ENCODE assay signal across 1 cellular context in the genomic region with DNA sequence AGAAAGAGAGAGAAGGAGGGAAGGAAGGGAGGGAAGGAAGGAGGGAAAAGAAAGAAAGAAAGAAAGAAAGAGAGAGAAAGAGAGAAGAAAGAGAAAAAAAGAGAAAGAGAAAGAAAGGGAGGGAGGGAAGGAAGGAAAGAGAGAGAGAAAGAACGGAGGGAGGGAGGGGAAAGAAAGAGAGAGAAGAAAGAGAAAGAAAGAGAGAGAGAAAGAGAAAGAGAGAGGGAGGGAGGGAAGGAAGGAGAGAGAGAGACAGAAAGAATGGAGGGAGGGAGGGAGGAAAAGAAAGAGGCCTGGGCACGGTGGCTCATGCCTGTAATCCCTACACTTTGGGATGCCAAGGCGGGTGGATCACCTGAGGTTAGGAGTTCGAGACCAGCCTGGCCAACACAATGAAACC.
TF ChIP-seq lines count a peak whose summit lies in the region.

No MANE protein-coding gene starts in this region.

TF ChIP-seq in HepG2, 621 proteins besides CTCF, POLR2A, EP300 and RAD21:
- TF ChIP-seq NBN (conservative IDR thresholded peaks at IDR 0.05) (0 out of 2 replicates have a peak, but pooled peaks have one; percentile 25), ESRRA (CRISPR knock-in tag; IDR thresholded peaks at IDR 0.05; ENCODE audit: low read depth) (no peak), ATRX (CRISPR knock-in tag; IDR thresholded peaks at IDR 0.05; ENCODE audit: borderline replicate concordance) (no peak), ZNF180 (CRISPR knock-in tag; IDR thresholded peaks at IDR 0.05; ENCODE audit: borderline replicate concordance, low read depth) (no peak)
- TF ChIP-seq, protein P1, sequence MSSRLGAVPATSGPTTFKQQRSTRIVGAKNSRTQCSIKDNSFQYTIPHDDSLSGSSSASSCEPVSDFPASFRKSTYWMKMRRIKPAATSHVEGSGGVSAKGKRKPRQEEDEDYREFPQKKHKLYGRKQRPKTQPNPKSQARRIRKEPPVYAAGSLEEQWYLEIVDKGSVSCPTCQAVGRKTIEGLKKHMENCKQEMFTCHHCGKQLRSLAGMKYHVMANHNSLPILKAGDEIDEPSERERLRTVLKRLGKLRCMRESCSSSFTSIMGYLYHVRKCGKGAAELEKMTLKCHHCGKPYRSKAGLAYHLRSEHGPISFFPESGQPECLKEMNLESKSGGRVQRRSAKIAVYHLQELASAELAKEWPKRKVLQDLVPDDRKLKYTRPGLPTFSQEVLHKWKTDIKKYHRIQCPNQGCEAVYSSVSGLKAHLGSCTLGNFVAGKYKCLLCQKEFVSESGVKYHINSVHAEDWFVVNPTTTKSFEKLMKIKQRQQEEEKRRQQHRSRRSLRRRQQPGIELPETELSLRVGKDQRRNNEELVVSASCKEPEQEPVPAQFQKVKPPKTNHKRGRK (CRISPR knock-in tag; IDR thresholded peaks at IDR 0.05), result peak; percentile 96
- TF ChIP-seq, protein P2, sequence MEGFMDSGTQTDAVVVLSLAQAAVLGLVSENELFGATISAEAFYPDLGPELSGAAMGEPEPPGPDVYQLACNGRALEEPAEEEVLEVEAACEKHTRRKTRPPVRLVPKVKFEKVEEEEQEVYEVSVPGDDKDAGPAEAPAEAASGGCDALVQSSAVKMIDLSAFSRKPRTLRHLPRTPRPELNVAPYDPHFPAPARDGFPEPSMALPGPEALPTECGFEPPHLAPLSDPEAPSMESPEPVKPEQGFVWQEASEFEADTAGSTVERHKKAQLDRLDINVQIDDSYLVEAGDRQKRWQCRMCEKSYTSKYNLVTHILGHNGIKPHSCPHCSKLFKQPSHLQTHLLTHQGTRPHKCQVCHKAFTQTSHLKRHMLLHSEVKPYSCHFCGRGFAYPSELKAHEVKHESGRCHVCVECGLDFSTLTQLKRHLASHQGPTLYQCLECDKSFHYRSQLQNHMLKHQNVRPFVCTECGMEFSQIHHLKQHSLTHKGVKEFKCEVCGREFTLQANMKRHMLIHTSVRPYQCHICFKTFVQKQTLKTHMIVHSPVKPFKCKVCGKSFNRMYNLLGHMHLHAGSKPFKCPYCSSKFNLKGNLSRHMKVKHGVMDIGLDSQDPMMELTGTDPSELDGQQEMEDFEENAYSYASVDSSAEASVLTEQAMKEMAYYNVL (CRISPR knock-in tag; IDR thresholded peaks at IDR 0.05; ENCODE audit: borderline replicate concordance), result peak; percentile 94
